ENCODE assay signal across 30 cellular contexts in the genomic region with DNA sequence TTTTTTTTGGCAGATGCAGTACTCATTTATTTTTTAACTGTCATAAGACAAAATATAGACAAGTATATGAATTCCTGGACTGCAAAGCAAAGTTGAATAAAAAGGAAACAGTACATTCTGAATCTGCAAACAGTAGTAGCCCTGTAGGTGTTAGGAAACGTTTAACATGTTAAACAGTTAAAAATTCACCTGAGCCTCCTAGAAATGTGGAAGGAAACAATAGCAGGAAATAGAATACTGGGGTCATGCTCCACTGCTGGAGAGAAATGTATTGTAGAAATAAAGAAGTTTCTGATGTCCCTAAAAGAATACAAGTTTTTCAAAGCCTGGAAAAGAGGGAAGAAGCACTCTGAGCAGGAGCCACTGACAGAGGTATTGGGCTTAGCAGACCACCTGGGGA.
"Had no signal": no experiment of that assay in that cellular context is flagged by ENCODE, and none has a peak within 500 bp of the region (broad histone marks: within the 10 kb centered on the region; RNA-seq: fewer than 3 reads in every experiment).

No MANE protein-coding gene starts in this region.

- H3K9me3 ChIP-seq: lower lobe of right lung, neutrophil, psoas muscle, right atrium auricular region, right lobe of liver, tibial nerve, vagina had no signal

- H2AFZ ChIP-seq: neural progenitor cell, parathyroid adenoma had no signal

- H3K4me2 ChIP-seq: neural progenitor cell, smooth muscle cell had no signal

- H3K27me3 Mint-ChIP-seq: stimulated activated memory B cell treated with anti-CD40 and anti-IgM and Interleukin-4, amounts not matched to agents 10 μg/mL and 1 μg/mL and 100 μg/mL, for 72 hours; stimulated activated naive CD8-positive, alpha-beta T cell treated with anti-CD3 and anti-CD28 coated beads, Interleukin-15, amount 100 ng/mL, for 72 hours; type B pancreatic cell had no signal

- H3K79me2 ChIP-seq: parathyroid adenoma had no signal

- H3K4me3 Mint-ChIP-seq: mesothelial cell of epicardium; natural killer cell; nephron progenitor cell; neural progenitor cell; stimulated activated memory B cell treated with anti-CD40 and anti-IgM and Interleukin-4, amounts not matched to agents 10 μg/mL and 1 μg/mL and 100 μg/mL, for 72 hours; stimulated activated naive CD8-positive, alpha-beta T cell treated with anti-CD3 and anti-CD28 coated beads, Interleukin-15, amount 100 ng/mL, for 72 hours; type B pancreatic cell had no signal

- H3K4me1 ChIP-seq: left lung, lower lobe of right lung, parathyroid adenoma, psoas muscle, right atrium auricular region, vagina had no signal

- H3K9me3 Mint-ChIP-seq: nephron progenitor cell; neural progenitor cell; stimulated activated memory B cell treated with anti-CD40 and anti-IgM and Interleukin-4, amounts not matched to agents 10 μg/mL and 1 μg/mL and 100 μg/mL, for 72 hours had no signal

- H3K27me3 ChIP-seq: left lung, neural progenitor cell, neutrophil, right atrium auricular region, right lobe of liver, tibial nerve, vagina had no signal

- H3K4me1 Mint-ChIP-seq: mesothelial cell of epicardium; natural killer cell; neural progenitor cell; stimulated activated memory B cell treated with anti-CD40 and anti-IgM and Interleukin-4, amounts not matched to agents 10 μg/mL and 1 μg/mL and 100 μg/mL, for 72 hours; stimulated activated naive CD8-positive, alpha-beta T cell treated with anti-CD3 and anti-CD28 coated beads, Interleukin-15, amount 100 ng/mL, for 72 hours had no signal

- DNase-seq: hippocampal formation; kidney; left cardiac atrium; left lung; lower lobe of right lung; mammary epithelial cell; mesenchymal stem cell; naive B cell; natural killer cell; nephron progenitor cell; occipital lobe; psoas muscle; right lobe of liver; stimulated activated CD4-positive, alpha-beta T cell treated with anti-CD3 and anti-CD28 coated beads, Interleukin-1b, Interleukin-23, amount 100 ng/mL, for 48 hours; stimulated activated CD4-positive, alpha-beta T cell treated with anti-CD3 and anti-CD28 coated beads, Interleukin-2, amount 100 ng/mL, for 48 hours; stimulated activated CD4-positive, alpha-beta T cell treated with anti-CD3 and anti-CD28 coated beads, Interleukin-4, amount 100 ng/mL, for 4 hours; stimulated activated CD8-positive, alpha-beta memory T cell treated with anti-CD3 and anti-CD28 coated beads, Interleukin-4, amount 100 ng/mL, for 48 hours; stimulated activated naive CD4-positive, alpha-beta T cell treated with Interleukin-2 at 50 U/mL for 16 hours; stimulated activated naive CD8-positive, alpha-beta T cell treated with anti-CD3 and anti-CD28 coated beads, Interleukin-15, amount 100 ng/mL, for 72 hours; substantia nigra had no signal

- H3K9ac ChIP-seq: neural progenitor cell, parathyroid adenoma had no signal

- H3K36me3 Mint-ChIP-seq: naive B cell; neural progenitor cell; stimulated activated memory B cell treated with anti-CD40 and anti-IgM and Interleukin-4, amounts not matched to agents 10 μg/mL and 1 μg/mL and 100 μg/mL, for 72 hours; type B pancreatic cell had no signal

- H3K4me3 ChIP-seq: left lung, lower lobe of right lung, neural progenitor cell, psoas muscle, right atrium auricular region, right lobe of liver, smooth muscle cell, tibial nerve, vagina had no signal

- H3K27ac ChIP-seq: left lung, lower lobe of right lung, neural progenitor cell, neutrophil, parathyroid adenoma, psoas muscle, right atrium auricular region, right lobe of liver, tibial nerve, vagina had no signal

- ATAC-seq: left cardiac atrium; left lung; lower lobe of right lung; natural killer cell; psoas muscle; right lobe of liver; stimulated activated memory B cell treated with anti-CD40 and anti-IgM and Interleukin-4, amounts not matched to agents 10 μg/mL and 1 μg/mL and 100 μg/mL, for 72 hours; stimulated activated naive CD8-positive, alpha-beta T cell treated with anti-CD3 and anti-CD28 coated beads, Interleukin-15, amount 100 ng/mL, for 72 hours had no signal

- H3K27ac Mint-ChIP-seq: mesothelial cell of epicardium; naive B cell; natural killer cell; nephron progenitor cell; neural progenitor cell; stimulated activated memory B cell treated with anti-CD40 and anti-IgM and Interleukin-4, amounts not matched to agents 10 μg/mL and 1 μg/mL and 100 μg/mL, for 72 hours; stimulated activated naive CD8-positive, alpha-beta T cell treated with anti-CD3 and anti-CD28 coated beads, Interleukin-15, amount 100 ng/mL, for 72 hours; type B pancreatic cell had no signal

- H3K36me3 ChIP-seq: left lung, lower lobe of right lung, neural progenitor cell, neutrophil, right atrium auricular region, right lobe of liver, tibial nerve, vagina had no signal
